Comparison of ENCODE assay signal across 15 cellular contexts in the genomic region with DNA sequence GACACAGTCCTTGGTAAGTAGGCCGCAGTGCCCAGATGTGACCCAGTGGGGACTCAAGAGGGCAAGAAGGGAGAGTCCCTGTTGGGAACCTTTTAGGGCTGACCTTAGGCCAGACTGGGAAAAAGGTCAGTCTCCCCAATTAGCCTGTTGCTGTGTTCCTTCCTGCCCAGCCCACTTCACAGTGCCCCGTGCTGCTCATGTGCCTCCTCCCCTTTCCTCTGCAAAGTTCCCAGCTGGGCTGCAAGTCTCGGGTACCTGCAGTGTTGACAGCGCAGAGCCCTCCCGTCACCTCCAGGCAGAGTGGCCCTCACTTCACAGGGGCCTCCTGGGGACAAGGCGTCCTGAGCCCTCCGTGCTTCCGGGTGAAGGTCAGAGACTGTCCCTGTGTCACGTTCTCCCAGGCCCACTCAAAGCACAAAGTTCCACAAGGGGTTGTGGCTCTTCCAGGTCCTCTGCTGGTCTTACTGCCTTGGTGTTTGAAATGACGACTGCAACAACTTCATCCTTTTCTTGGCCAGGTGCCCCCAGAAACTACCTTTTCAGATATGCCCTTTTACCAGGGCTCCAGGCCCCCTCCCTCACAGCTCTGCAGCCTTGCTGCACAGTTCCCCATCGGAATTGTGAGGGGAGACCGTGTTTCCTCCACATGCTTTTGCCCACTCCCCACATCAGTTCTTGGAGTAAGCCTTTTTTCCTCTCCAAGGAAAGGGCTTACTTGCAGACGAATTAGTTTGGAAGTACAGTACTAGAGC.
A peak's percentile ranks its signal among the peaks of the same experiment; 100 is the strongest.
DNase-seq lines count a peak whose midpoint lies in the region; ATAC-seq and TF ChIP-seq lines count a peak whose summit lies in the region.
"Had no signal": no experiment of that assay in that cellular context is flagged by ENCODE, and none has a peak within 500 bp of the region (broad histone marks: within the 10 kb centered on the region; RNA-seq: fewer than 3 reads in every experiment).

No MANE protein-coding gene starts in this region.

- H3K4ac ChIP-seq in mesenchymal stem cell (ENCODE audit: low read depth in 1 of 2, low read length in 2 of 2): no peak overlapping the region

- no peak overlapping the region for H2BK12ac ChIP-seq in mesenchymal stem cell (ENCODE audit: low read length in 2 of 2)

- peaks cover 1% of the 10 kb centered on the region for H3K79me1 ChIP-seq in mesenchymal stem cell (replicated peaks; ENCODE audit: low read length, poor library complexity, severe bottlenecking)

- no peaks in the 10 kb centered on the region for H3K27me3 Mint-ChIP-seq in activated naive CD4-positive, alpha-beta T cell treated with anti-CD3 and anti-CD28 coated beads, Interleukin-2, amount 10 ng/mL, durations not matched to agents 7 days and 5 days
- H3K27me3 Mint-ChIP-seq: activated B cell treated with CpG ODN at 0.5 μM for 24 hours; stimulated activated naive CD8-positive, alpha-beta T cell treated with anti-CD3 and anti-CD28 coated beads, Interleukin-15, amount 100 ng/mL, for 72 hours had no signal

- TF ChIP-seq POLR2A in thyroid gland (IDR thresholded peaks at IDR 0.05): no peak

- peak overlapping the region; percentile 32 for H2AFZ ChIP-seq in mesenchymal stem cell (ENCODE audit: low read depth, low read length)

- peaks cover 2% of the 10 kb centered on the region for H3K4me1 ChIP-seq in mesenchymal stem cell (ENCODE audit: control insufficient read depth, insufficient read depth, low read depth, low read length)
- H3K4me1 ChIP-seq in thyroid gland: peaks cover 0 to 7% of the 10 kb centered on the region in 2 donors

- H2BK120ac ChIP-seq in mesenchymal stem cell (ENCODE audit: low read depth, low read length): no peak overlapping the region

- H3K36me3 Mint-ChIP-seq in activated naive CD4-positive, alpha-beta T cell treated with anti-CD3 and anti-CD28 coated beads, Interleukin-2, amount 10 ng/mL, durations not matched to agents 7 days and 5 days: no peaks in the 10 kb centered on the region
- H3K36me3 Mint-ChIP-seq: CD4-positive, alpha-beta memory T cell had no signal

- H3K23ac ChIP-seq in mesenchymal stem cell (ENCODE audit: low read length in 2 of 2): no peak overlapping the region

- H3K9ac ChIP-seq in mesenchymal stem cell (ENCODE audit: low read length): no peak overlapping the region

- no peak overlapping the region for H3K4me3 Mint-ChIP-seq in activated naive CD4-positive, alpha-beta T cell treated with anti-CD3 and anti-CD28 coated beads, Interleukin-2, amount 10 ng/mL, durations not matched to agents 7 days and 5 days
- H3K4me3 Mint-ChIP-seq: activated B cell treated with CpG ODN at 0.5 μM for 24 hours; CD4-positive, alpha-beta memory T cell; stimulated activated naive CD8-positive, alpha-beta T cell treated with anti-CD3 and anti-CD28 coated beads, Interleukin-15, amount 100 ng/mL, for 72 hours had no signal

- H3K27me3 ChIP-seq in mesenchymal stem cell (ENCODE audit: control insufficient read depth in 1 of 2, insufficient read depth in 1 of 2, low read length in 2 of 2): no peaks in the 10 kb centered on the region
- no peaks in the 10 kb centered on the region for H3K27me3 ChIP-seq in thyroid gland

- CTCF ChIA-PET in activated naive CD4-positive, alpha-beta T cell treated with anti-CD3 and anti-CD28 coated beads, Interleukin-2, amount 10 ng/mL, durations not matched to agents 7 days and 5 days (lab: Charles Lee): no interaction called here

- TF ChIP-seq CTCF in thyroid gland (IDR thresholded peaks at IDR 0.05): no peak

- H3K4me2 ChIP-seq in mesenchymal stem cell (ENCODE audit: low read length, poor library complexity, severe bottlenecking): no peak overlapping the region

- H3K18ac ChIP-seq in mesenchymal stem cell (ENCODE audit: low read depth in 1 of 2, low read length in 2 of 2): no peak overlapping the region

- H3K9me3 ChIP-seq in mesenchymal stem cell (ENCODE audit: control insufficient read depth, low read length): no peaks in the 10 kb centered on the region
- no peaks in the 10 kb centered on the region for H3K9me3 ChIP-seq in thyroid gland

- no peak overlapping the region for H2AK5ac ChIP-seq in mesenchymal stem cell (ENCODE audit: low read length, severe bottlenecking)

- no peak overlapping the region for H3K14ac ChIP-seq in mesenchymal stem cell (ENCODE audit: low read length in 2 of 2)

- ATAC-seq in esophagus mucosa: peak; percentile 22
- no peak for ATAC-seq in GM19023 (IDR thresholded peaks at IDR 0.05; ENCODE audit: unreplicated experiment)

- WGBS in mesenchymal stem cell: 81% methylated on average over 13 of the region's 13 CpGs
- 64 to 66% methylated on average over 8 to 13 of the region's 13 CpGs for WGBS in thyroid gland, 2 donors

- no peak overlapping the region for H2BK15ac ChIP-seq in mesenchymal stem cell (ENCODE audit: low read depth, poor library complexity, severe bottlenecking)

- intact Hi-C loops in thyroid gland (cut with DNase I): no loop called here

- no peak overlapping the region for H4K91ac ChIP-seq in mesenchymal stem cell (ENCODE audit: low read length)

- DNase-seq in activated naive CD4-positive, alpha-beta T cell treated with anti-CD3 and anti-CD28 coated beads, Interleukin-2, amount 10 ng/mL, durations not matched to agents 7 days and 5 days: no peak
- no peak for DNase-seq in activated naive CD4-positive, alpha-beta T cell treated with Interleukin-2 at 50 U/mL for 16 hours
- DNase-seq in mesenchymal stem cell (no peak), thyroid gland (peak; percentile 8 to 39), amniotic stem cell (lab: John Stamatoyannopoulos, UW) (no peak), LoVo (ENCODE audit: low spot score) (no peak)
- DNase-seq: activated B cell treated with CpG ODN at 0.5 μM for 24 hours; activated CD8-positive, alpha-beta memory T cell treated with anti-CD3 and anti-CD28 coated beads for 24 hours; CD4-positive, alpha-beta memory T cell; NCI-H1694; NCI-H446; stimulated activated naive CD8-positive, alpha-beta T cell treated with anti-CD3 and anti-CD28 coated beads, Interleukin-15, amount 100 ng/mL, for 72 hours; T-helper 2 cell had no signal

- no peak overlapping the region for H4K8ac ChIP-seq in mesenchymal stem cell (ENCODE audit: low read length)

- peaks cover 29% of the 10 kb centered on the region for H3K4me1 Mint-ChIP-seq in activated naive CD4-positive, alpha-beta T cell treated with anti-CD3 and anti-CD28 coated beads, Interleukin-2, amount 10 ng/mL, durations not matched to agents 7 days and 5 days
- H3K4me1 Mint-ChIP-seq: activated B cell treated with CpG ODN at 0.5 μM for 24 hours had no signal

- H3K27ac Mint-ChIP-seq in activated naive CD4-positive, alpha-beta T cell treated with anti-CD3 and anti-CD28 coated beads, Interleukin-2, amount 10 ng/mL, durations not matched to agents 7 days and 5 days: peak overlapping the region; percentile 26
- H3K27ac Mint-ChIP-seq: activated B cell treated with CpG ODN at 0.5 μM for 24 hours; CD4-positive, alpha-beta memory T cell had no signal

- H2BK5ac ChIP-seq in mesenchymal stem cell (ENCODE audit: low read depth, low read length, poor library complexity, severe bottlenecking): no peak overlapping the region

- no peak overlapping the region for H3K4me3 ChIP-seq in mesenchymal stem cell (ENCODE audit: insufficient read depth in 1 of 2, low read depth in 1 of 2, low read length in 2 of 2)
- H3K4me3 ChIP-seq in thyroid gland (replicated peaks in 1 of 3): no peak overlapping the region

- no peaks in the 10 kb centered on the region for H3K9me3 Mint-ChIP-seq in activated naive CD4-positive, alpha-beta T cell treated with anti-CD3 and anti-CD28 coated beads, Interleukin-2, amount 10 ng/mL, durations not matched to agents 7 days and 5 days
- H3K9me3 Mint-ChIP-seq: activated B cell treated with CpG ODN at 0.5 μM for 24 hours; stimulated activated naive CD8-positive, alpha-beta T cell treated with anti-CD3 and anti-CD28 coated beads, Interleukin-15, amount 100 ng/mL, for 72 hours had no signal

- H3K27ac ChIP-seq in mesenchymal stem cell (ENCODE audit: low read length, poor library complexity, severe bottlenecking) (no peak overlapping the region), thyroid gland (peak overlapping the region in 1 of 3 donors; percentile 66)

- H3K36me3 ChIP-seq in mesenchymal stem cell (ENCODE audit: control insufficient read depth in 1 of 2, insufficient read depth in 2 of 2, low read depth in 1 of 2, low read length in 2 of 2) (peaks cover 0 to 11% of the 10 kb centered on the region in 2 experiments), thyroid gland (no peaks in the 10 kb centered on the region)

Comparison
In these comparisons a context has a peak if more than half of its experiments do, and no peak if none do; other contexts are left out.
1. DNase-seq: peak in thyroid gland (2 of 2); none in activated naive CD4-positive, alpha-beta T cell treated with anti-CD3 and anti-CD28 coated beads, Interleukin-2, amount 10 ng/mL, durations not matched to agents 7 days and 5 days (single experiment), activated naive CD4-positive, alpha-beta T cell treated with Interleukin-2 at 50 U/mL for 16 hours (single experiment), mesenchymal stem cell (single experiment), amniotic stem cell (single experiment) and LoVo (single experiment).